18 cellular contexts compared by ENCODE assay signal in genomic region chr4:6639137-6639680, GRCh38. TPM values are rescaled to one million over a fixed set of nuclear protein-coding genes. Genes with fewer than 3 reads are reported as not detected.
DNase-seq lines count a peak whose midpoint lies in the region; ATAC-seq and TF ChIP-seq lines count a peak whose summit lies in the region.
"Had no signal": no experiment of that assay in that cellular context is flagged by ENCODE, and none has a peak within 500 bp of the region (broad histone marks: within the 10 kb centered on the region; RNA-seq: fewer than 3 reads in every experiment).

No MANE protein-coding gene starts in this region.

- H3K4me1 Mint-ChIP-seq in T-helper 17 cell = peaks cover 35% of the 10 kb centered on the region

- peaks cover 32% of the 10 kb centered on the region for H3K79me2 ChIP-seq in hepatocyte

- H3K27ac Mint-ChIP-seq in T-helper 17 cell = peak overlapping the region; percentile 51

- no peaks in the 10 kb centered on the region for H3K9me2 ChIP-seq in hepatocyte (replicated peaks; ENCODE audit: insufficient read depth)

- H2AFZ ChIP-seq in hepatocyte = no peak overlapping the region

- H3K4me1 ChIP-seq in left ventricle myocardium inferior (peaks cover 48% of the 10 kb centered on the region), hepatocyte (ENCODE audit: insufficient read depth) (peaks cover 10% of the 10 kb centered on the region), HAP-1 (peaks cover 12% of the 10 kb centered on the region)
- H3K4me1 ChIP-seq: BE2C had no signal

- H3K27me3 ChIP-seq in left ventricle myocardium inferior (ENCODE audit: low read depth) (no peaks in the 10 kb centered on the region), hepatocyte (no peaks in the 10 kb centered on the region), HAP-1 (ENCODE audit: low read depth) (no peaks in the 10 kb centered on the region)
- H3K27me3 ChIP-seq: BE2C, cardiac muscle cell, neutrophil had no signal

- TF ChIP-seq CTCF in left ventricle myocardium inferior (IDR thresholded peaks at IDR 0.05; ENCODE audit: borderline replicate concordance) (no peak), hepatocyte (IDR thresholded peaks at IDR 0.05; ENCODE audit: poor library complexity) (no peak)

- ATAC-seq in T-helper 17 cell (no peak), HG02938 (IDR thresholded peaks at IDR 0.05; ENCODE audit: unreplicated experiment) (no peak)

- H3K9me3 ChIP-seq in left ventricle myocardium inferior (replicated peaks) (no peaks in the 10 kb centered on the region), T-helper 17 cell (ENCODE audit: control insufficient read depth, low read length, poor library complexity, severe bottlenecking) (no peaks in the 10 kb centered on the region), hepatocyte (ENCODE audit: low read depth) (no peaks in the 10 kb centered on the region), HAP-1 (no peaks in the 10 kb centered on the region)
- H3K9me3 ChIP-seq: BE2C, neutrophil had no signal

- in situ Hi-C loops in HAP-1 (cut with MboI; ENCODE audit: low sequenced_read_pairs) = no loop called here

- peaks cover 19% of the 10 kb centered on the region for H3K36me3 ChIP-seq in left ventricle myocardium inferior
- no peaks in the 10 kb centered on the region for H3K36me3 ChIP-seq in hepatocyte (replicated peaks; ENCODE audit: insufficient read depth, low read depth)
- H3K36me3 ChIP-seq in HAP-1 (replicated peaks) = peaks cover 19% of the 10 kb centered on the region

- H3K4me3 ChIP-seq in left ventricle myocardium inferior = peak overlapping the region; percentile 99
- no peak overlapping the region for H3K4me3 ChIP-seq in hepatocyte
- H3K4me3 ChIP-seq in HAP-1 = no peak overlapping the region

- H3K27ac ChIP-seq in left ventricle myocardium inferior (replicated peaks) (no peak overlapping the region), hepatocyte (no peak overlapping the region)

- H3K4me3 Mint-ChIP-seq in T-helper 17 cell = no peak overlapping the region

- H3K36me3 Mint-ChIP-seq in T-helper 17 cell (ENCODE audit: low read depth) = peaks cover 15% of the 10 kb centered on the region

- peaks cover 22% of the 10 kb centered on the region for H4K20me1 ChIP-seq in hepatocyte (ENCODE audit: insufficient read depth, poor library complexity, severe bottlenecking)

- no peak for DNase-seq in left ventricle myocardium inferior
- DNase-seq in cardiac septum (ENCODE audit: low spot score) = no peak
- no peak for DNase-seq in T-helper 17 cell
- DNase-seq in hepatocyte (ENCODE audit: low spot score) = no peak
- DNase-seq in stimulated activated naive CD4-positive, alpha-beta T cell (lab: John Stamatoyannopoulos, UW) = no peak
- DNase-seq in HAP-1 (ENCODE audit: low spot score in 2 of 2) = no peak
- DNase-seq in putamen (ENCODE audit: low spot score) = no peak
- DNase-seq: activated CD4-positive, alpha-beta T cell treated with anti-CD3 and anti-CD28 coated beads, Interleukin-2, amount 50 U/mL, for 4 hours; BE2C; DMS79 treated with DMSO at 0.1 percent for 48 hours; effector memory CD8-positive, alpha-beta T cell; NCI-H1092; RPMI8226; stimulated activated CD4-positive, alpha-beta T cell treated with anti-CD3 and anti-CD28 coated beads, Interleukin-2, amount 100 ng/mL, for 48 hours; trophoblast cell had no signal

- peak overlapping the region; percentile 82 for H3K4me2 ChIP-seq in hepatocyte

- intact Hi-C loops in left ventricle myocardium inferior (cut with micrococcal nuclease) = no loop called here
- intact Hi-C loops in cardiac septum (cut with DNase I) = no loop called here

- H3K27me3 Mint-ChIP-seq in T-helper 17 cell = no peaks in the 10 kb centered on the region
- H3K27me3 Mint-ChIP-seq: effector memory CD8-positive, alpha-beta T cell had no signal

- 96% methylated on average over 14 of the region's 14 CpGs for WGBS in hepatocyte (ENCODE audit: low lambda C conversion rate, missing lambda C conversion rate)

RNA-seq across cellular contexts. Expression of gene MRFAP1, which starts 1.3 kb away (rescaled TPM):
- 223 TPM for total RNA-seq in left ventricle myocardium inferior
- 262 TPM for total RNA-seq in cardiac septum
- total RNA-seq in T-helper 17 cell = 100 to 1,000 TPM; 158 to 163 TPM
- 221 and 238 TPM in 2 replicates for total RNA-seq in hepatocyte
- 225 and 256 TPM in 2 replicates for polyA plus RNA-seq in hepatocyte

RNA-seq across cellular contexts. Expression of gene S100P, which starts 54.5 kb away (rescaled TPM):
- not detected for total RNA-seq in left ventricle myocardium inferior
- total RNA-seq in cardiac septum = 2.8 TPM
- total RNA-seq in T-helper 17 cell = 1 to 10 TPM; 2.1 to 3.8 TPM
- total RNA-seq in hepatocyte = 9.2 and 36.6 TPM in 2 replicates
- 51.6 and 99.1 TPM in 2 replicates for polyA plus RNA-seq in hepatocyte
- total RNA-seq: cardiac muscle cell had no signal
- polyA plus RNA-seq: cardiac muscle cell had no signal
